Comparison of ENCODE assay signal across 18 cellular contexts in the genomic region with DNA sequence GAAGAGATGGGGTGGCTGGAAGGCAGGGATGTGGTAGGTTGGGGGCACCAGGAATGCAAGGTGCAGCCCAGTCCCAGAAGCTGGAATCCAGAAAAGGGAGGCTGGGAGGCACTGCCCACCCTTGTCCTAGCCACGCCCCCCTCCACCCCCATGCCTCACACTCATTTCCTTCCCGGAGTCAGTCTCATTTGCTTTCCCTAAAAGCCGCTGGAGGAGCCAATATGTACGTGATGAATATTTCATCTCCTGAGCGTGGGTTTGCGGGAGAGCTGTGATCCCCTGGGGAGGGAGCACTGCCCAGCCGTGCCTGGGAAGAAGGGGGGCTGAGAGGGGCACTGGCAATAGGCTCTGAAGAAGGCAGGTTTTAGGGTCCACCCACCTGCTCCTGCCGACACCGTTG.
"Had no signal": no experiment of that assay in that cellular context is flagged by ENCODE, and none has a peak within 500 bp of the region (broad histone marks: within the 10 kb centered on the region; RNA-seq: fewer than 3 reads in every experiment).

No MANE protein-coding gene starts in this region.

- H3K36me3 Mint-ChIP-seq: activated naive CD4-positive, alpha-beta T cell treated with anti-CD3 and anti-CD28 coated beads, Interleukin-2, amount 50 U/mL, for 72 hours; memory B cell; natural killer cell treated with Interleukin-12 subunit alpha and Interleukin-12 subunit beta and Interleukin-15 and Interleukin-18, amount 100 ng/mL, for 72 hours; type B pancreatic cell had no signal

- H3K27ac ChIP-seq: body of pancreas, esophagus muscularis mucosa, suprapubic skin had no signal

- DNase-seq: activated effector memory CD4-positive, alpha-beta T cell treated with Interleukin-2 at 50 U/mL for 16 hours; activated T-cell treated with anti-CD3 and anti-CD28 coated beads, Interleukin-2, amount 50 U/mL, for 1 hour; amniotic stem cell; body of pancreas; cerebellar nuclear complex; hypothalamus; left cardiac atrium; stimulated activated CD4-positive, alpha-beta T cell treated with anti-CD3 and anti-CD28 coated beads, Interleukin-12 subunit alpha, Interleukin-12 subunit beta, amount 100 ng/mL, for 4 hours; stimulated activated CD4-positive, alpha-beta T cell treated with anti-CD3 and anti-CD28 coated beads, Interleukin-2, amount 100 ng/mL, for 48 hours; stimulated activated naive CD4-positive, alpha-beta T cell treated with Interleukin-2 at 50 U/mL for 16 hours had no signal

- H3K9me3 ChIP-seq: body of pancreas, esophagus muscularis mucosa, suprapubic skin had no signal

- H3K4me3 Mint-ChIP-seq: memory B cell; natural killer cell treated with Interleukin-12 subunit alpha and Interleukin-12 subunit beta and Interleukin-15 and Interleukin-18, amount 100 ng/mL, for 72 hours; T-helper 1 cell treated with Interleukin-12 subunit alpha and Interleukin-12 subunit beta and Interleukin-4 antibody, amounts not matched to agents 30 μg/mL and 1 μg/mL, for 36 hours; type B pancreatic cell had no signal

- H3K27me3 ChIP-seq: body of pancreas had no signal

- H3K36me3 ChIP-seq: esophagus muscularis mucosa, suprapubic skin had no signal

- H3K9me3 Mint-ChIP-seq: activated naive CD4-positive, alpha-beta T cell treated with anti-CD3 and anti-CD28 coated beads, Interleukin-2, amount 50 U/mL, for 72 hours; memory B cell; natural killer cell treated with Interleukin-12 subunit alpha and Interleukin-12 subunit beta and Interleukin-15 and Interleukin-18, amount 100 ng/mL, for 72 hours; T-helper 1 cell treated with Interleukin-12 subunit alpha and Interleukin-12 subunit beta and Interleukin-4 antibody, amounts not matched to agents 30 μg/mL and 1 μg/mL, for 36 hours; type B pancreatic cell had no signal

- ATAC-seq: activated naive CD4-positive, alpha-beta T cell treated with anti-CD3 and anti-CD28 coated beads, Interleukin-2, amount 50 U/mL, for 72 hours; body of pancreas; left cardiac atrium; natural killer cell treated with Interleukin-12 subunit alpha and Interleukin-12 subunit beta and Interleukin-15 and Interleukin-18, amount 100 ng/mL, for 72 hours had no signal

- FAIRE-seq: TTC549 had no signal

- H3K27ac Mint-ChIP-seq: activated naive CD4-positive, alpha-beta T cell treated with anti-CD3 and anti-CD28 coated beads, Interleukin-2, amount 50 U/mL, for 72 hours; memory B cell; natural killer cell treated with Interleukin-12 subunit alpha and Interleukin-12 subunit beta and Interleukin-15 and Interleukin-18, amount 100 ng/mL, for 72 hours; T-helper 1 cell treated with Interleukin-12 subunit alpha and Interleukin-12 subunit beta and Interleukin-4 antibody, amounts not matched to agents 30 μg/mL and 1 μg/mL, for 36 hours; type B pancreatic cell had no signal

- H3K4me3 ChIP-seq: body of pancreas, esophagus muscularis mucosa, suprapubic skin had no signal
